Comparison of ENCODE assay signal across 8 cellular contexts in genomic region chr2:20649586-20650375, GRCh38. TPM values are rescaled to one million over a fixed set of nuclear protein-coding genes. Genes with fewer than 3 reads are reported as not detected.
DNase-seq lines count a peak whose midpoint lies in the region; ATAC-seq and TF ChIP-seq lines count a peak whose summit lies in the region.

No MANE protein-coding gene starts in this region.

- H3K9me3 ChIP-seq in Loucy (ENCODE audit: insufficient read depth, low read depth, low read length): no peaks in the 10 kb centered on the region
- H3K9me3 ChIP-seq in naive thymus-derived CD4-positive, alpha-beta T cell (ENCODE audit: control insufficient read depth in 2 of 3, low read length in 3 of 3): no peaks in the 10 kb centered on the region
- H3K9me3 ChIP-seq in WERI-Rb-1 (ENCODE audit: severe bottlenecking): no peaks in the 10 kb centered on the region

- H3K27ac ChIP-seq in naive thymus-derived CD4-positive, alpha-beta T cell (ENCODE audit: low read depth, low read length): peak overlapping the region; percentile 86
- H3K27ac ChIP-seq in WERI-Rb-1: no peak overlapping the region

- H3K4me1 Mint-ChIP-seq in effector memory CD8-positive, alpha-beta T cell (ENCODE audit: low read depth in 2 of 2): peaks cover 27 to 28% of the 10 kb centered on the region in 2 donors
- peaks cover 22 to 42% (median 39%) of the 10 kb centered on the region in 7 donors for H3K4me1 Mint-ChIP-seq in naive thymus-derived CD4-positive, alpha-beta T cell

- intact Hi-C loops in naive thymus-derived CD4-positive, alpha-beta T cell (cut with micrococcal nuclease): loop anchor here (1.0 to 10.0 kb wide), 9 partner anchors 17 to 1302 kb away; partner anchors contain the start of genes GDF7 (in 1 of the 2) and TTC32 (in 1 of the 2)

- peaks cover 4% of the 10 kb centered on the region; the same call in 1 of the 2 replicates for H3K79me2 ChIP-seq in Loucy (ENCODE audit: insufficient read depth, low read length)

- H3K4me1 ChIP-seq in Loucy (ENCODE audit: insufficient read depth, low read length, poor library complexity, severe bottlenecking): peaks cover 67% of the 10 kb centered on the region
- peaks cover 16 to 20% of the 10 kb centered on the region in 2 donors for H3K4me1 ChIP-seq in naive thymus-derived CD4-positive, alpha-beta T cell (ENCODE audit: control insufficient read depth in 2 of 2, insufficient read depth in 2 of 2, low read length in 2 of 2)

- H3K9me2 ChIP-seq in Loucy (replicated peaks; ENCODE audit: low read depth, low read length): no peaks in the 10 kb centered on the region

- peak; percentile 26 for DNase-seq in Ammon's horn (ENCODE audit: low spot score)
- no peak for DNase-seq in effector memory CD8-positive, alpha-beta T cell
- DNase-seq in naive thymus-derived CD4-positive, alpha-beta T cell: no peak
- no peak for DNase-seq in WERI-Rb-1
- DNase-seq in left lobe of liver (ENCODE audit: low spot score): no peak

- H3K4me3 ChIP-seq in Loucy (ENCODE audit: low read length, poor library complexity, severe bottlenecking) (peak overlapping the region; percentile 95), WERI-Rb-1 (ENCODE audit: low read depth, low read length) (no peak overlapping the region)
- peak overlapping the region; percentile 80 for H3K4me3 ChIP-seq in naive thymus-derived CD4-positive, alpha-beta T cell (ENCODE audit: low read length)

- H2AFZ ChIP-seq in Loucy (ENCODE audit: low read length): no peak overlapping the region

- H3K9me3 Mint-ChIP-seq in effector memory CD8-positive, alpha-beta T cell: no peaks in the 10 kb centered on the region
- peaks cover 0 to 3% (median 0%) of the 10 kb centered on the region in 11 donors for H3K9me3 Mint-ChIP-seq in naive thymus-derived CD4-positive, alpha-beta T cell

- H3K27me3 ChIP-seq in Loucy (ENCODE audit: insufficient read depth, low read length, poor library complexity, severe bottlenecking) (no peaks in the 10 kb centered on the region), WERI-Rb-1 (ENCODE audit: insufficient read depth, low read depth, severe bottlenecking) (no peaks in the 10 kb centered on the region)
- no peaks in the 10 kb centered on the region for H3K27me3 ChIP-seq in naive thymus-derived CD4-positive, alpha-beta T cell (ENCODE audit: control insufficient read depth in 2 of 2, insufficient read depth in 2 of 2, low read length in 2 of 2)

- H3K9ac ChIP-seq in Loucy (ENCODE audit: low read depth, low read length, poor library complexity, severe bottlenecking): peak overlapping the region; percentile 83

- no peak for TF ChIP-seq CTCF in Loucy (conservative IDR thresholded peaks at IDR 0.05; ENCODE audit: low read length)
- no peak for TF ChIP-seq CTCF in WERI-Rb-1 (IDR thresholded peaks at IDR 0.05; ENCODE audit: low read depth, low read length)

- peaks cover 4% of the 10 kb centered on the region for H3K36me3 Mint-ChIP-seq in effector memory CD8-positive, alpha-beta T cell (ENCODE audit: insufficient read depth)
- peaks cover 0 to 4% (median 0%) of the 10 kb centered on the region in 5 donors for H3K36me3 Mint-ChIP-seq in naive thymus-derived CD4-positive, alpha-beta T cell

- H3K27ac Mint-ChIP-seq in effector memory CD8-positive, alpha-beta T cell: peak overlapping the region; percentile 93 to 96
- H3K27ac Mint-ChIP-seq in naive thymus-derived CD4-positive, alpha-beta T cell: peak overlapping the region in 8 of 9 donors; percentile 61 to 98 (median 91)

- H3K36me3 ChIP-seq in Loucy (ENCODE audit: insufficient read depth, low read length): no peaks in the 10 kb centered on the region
- H3K36me3 ChIP-seq in naive thymus-derived CD4-positive, alpha-beta T cell (ENCODE audit: control insufficient read depth in 2 of 3, insufficient read depth in 3 of 3, low read length in 3 of 3): peaks cover 0 to 5% (median 0%) of the 10 kb centered on the region in 3 experiments
- H3K36me3 ChIP-seq in WERI-Rb-1: no peaks in the 10 kb centered on the region

- no peaks in the 10 kb centered on the region for H4K20me1 ChIP-seq in Loucy (ENCODE audit: insufficient read depth, low read length, poor library complexity, severe bottlenecking)

- CTCF ChIA-PET in naive thymus-derived CD4-positive, alpha-beta T cell (lab: Charles Lee): interaction anchor here (1.1 to 4.3 kb wide), 5 partner anchors 12 to 239 kb away, joined by 3 to 37 read pairs (median 9); no protein-coding TSS in a partner anchor

- ATAC-seq in effector memory CD8-positive, alpha-beta T cell (replicated peaks): no peak
- no peak for ATAC-seq in naive thymus-derived CD4-positive, alpha-beta T cell
- ATAC-seq in left lobe of liver: no peak
- ATAC-seq in HG03196 (IDR thresholded peaks at IDR 0.05; ENCODE audit: unreplicated experiment): no peak
- ATAC-seq in GM18520 (IDR thresholded peaks at IDR 0.05; ENCODE audit: unreplicated experiment): no peak

- peak overlapping the region; percentile 89 to 93 for H3K4me3 Mint-ChIP-seq in effector memory CD8-positive, alpha-beta T cell
- peak overlapping the region; percentile 86 to 95 (median 89) for H3K4me3 Mint-ChIP-seq in naive thymus-derived CD4-positive, alpha-beta T cell

- POLR2A ChIA-PET in naive thymus-derived CD4-positive, alpha-beta T cell (lab: Charles Lee): interaction anchor here (0.7 to 3.1 kb wide), 4 partner anchors 173 to 239 kb away, joined by 3 to 41 read pairs (median 14); partner anchors contain the start of genes LDAH and RHOB

- H3K27me3 Mint-ChIP-seq in effector memory CD8-positive, alpha-beta T cell: no peaks in the 10 kb centered on the region
- peaks cover 0 to 3% (median 0%) of the 10 kb centered on the region in 5 donors for H3K27me3 Mint-ChIP-seq in naive thymus-derived CD4-positive, alpha-beta T cell

- no peaks in the 10 kb centered on the region; the same call in 1 of the 2 replicates for H3F3A ChIP-seq in Loucy (ENCODE audit: low read depth)

- peak overlapping the region; percentile 99 for H3K4me2 ChIP-seq in Loucy (ENCODE audit: low read depth, low read length, poor library complexity, severe bottlenecking)

RNA-seq across cellular contexts. Expression of gene HS1BP3, which starts 1.1 kb away (rescaled TPM):
- total RNA-seq in naive thymus-derived CD4-positive, alpha-beta T cell: 10 to 100 TPM; 12.0 to 19.0 (median 18.3) TPM
- 10 to 100 TPM; 13.8 to 17.3 TPM for polyA plus RNA-seq in naive thymus-derived CD4-positive, alpha-beta T cell
- 20.1 TPM for total RNA-seq in left lobe of liver

RNA-seq across cellular contexts. Expression of gene GDF7, which starts 17.2 kb away (rescaled TPM):
- under 1 TPM in 3 of 5 experiments, not detected in 2; 0.03 to 0.20 (median 0.05) TPM for total RNA-seq in naive thymus-derived CD4-positive, alpha-beta T cell
- under 1 TPM; 0.01 to 0.17 TPM for polyA plus RNA-seq in naive thymus-derived CD4-positive, alpha-beta T cell
- 3.5 TPM for total RNA-seq in left lobe of liver
